ENCODE assay signal across 8 cellular contexts in genomic region chr9:78031271-78031825, GRCh38. TPM values are rescaled to one million over a fixed set of nuclear protein-coding genes. Genes with fewer than 3 reads are reported as not detected.
DNase-seq lines count a peak whose midpoint lies in the region; ATAC-seq and TF ChIP-seq lines count a peak whose summit lies in the region.

GNAQ (minus strand) TSS chr9:78031811; CDS start chr9:78031235, 576 bp downstream.

- H3K9me3 ChIP-seq in Loucy (ENCODE audit: insufficient read depth, low read depth, low read length) (no peaks in the 10 kb centered on the region), adrenal gland (replicated peaks in 1 of 3) (no peaks in the 10 kb centered on the region), right atrium auricular region (no peaks in the 10 kb centered on the region), prostate gland (no peaks in the 10 kb centered on the region)

- BruUV-seq in Calu3 (replicated peaks; lab: Mats Ljungman, UMichigan) = no TSS peak

- no peaks in the 10 kb centered on the region for H3K9me3 Mint-ChIP-seq in Calu3 (ENCODE audit: low read depth, unreplicated experiment)

- DNase-seq in Calu3 (peak; percentile 20), adrenal gland (peak in 4 of 7 donors; percentile 27 to 44 (median 29)), right atrium auricular region (ENCODE audit: low spot score) (no peak), prostate gland (ENCODE audit: low spot score) (no peak), SHP77 treated with DMSO at 0.1 percent for 48 hours (lab: John Stamatoyannopoulos, UW) (no peak)

- intact Hi-C loops in Calu3 (cut with micrococcal nuclease; ENCODE audit: unreplicated experiment) (no loop called here), adrenal gland (cut with DNase I) (loop anchor here (5.0 to 10.0 kb wide), 5 partner anchors 47 to 577 kb away; no protein-coding TSS in a partner anchor), prostate gland (cut with DNase I) (loop anchor here (5.0 kb wide), 7 partner anchors 54 to 854 kb away; partner anchors contain the start of gene VPS13A)

- no peak for ATAC-seq in HG03520 (IDR thresholded peaks at IDR 0.05; ENCODE audit: unreplicated experiment)
- ATAC-seq in GM21423 (IDR thresholded peaks at IDR 0.05; ENCODE audit: unreplicated experiment) = no peak

- H3K27me3 ChIP-seq in Loucy (ENCODE audit: insufficient read depth, low read length, poor library complexity, severe bottlenecking) (no peaks in the 10 kb centered on the region), adrenal gland (no peaks in the 10 kb centered on the region), right atrium auricular region (no peaks in the 10 kb centered on the region), prostate gland (replicated peaks; ENCODE audit: insufficient read depth) (no peaks in the 10 kb centered on the region)

- peak within 1 kb of the TSS; percentile 95 for H3K4me3 Mint-ChIP-seq in Calu3 (ENCODE audit: low read depth, unreplicated experiment)

- no peaks in the 10 kb centered on the region for H3K36me3 ChIP-seq in Loucy (ENCODE audit: insufficient read depth, low read length)
- H3K36me3 ChIP-seq in adrenal gland (replicated peaks in 1 of 2) = no peaks in the 10 kb centered on the region
- H3K36me3 ChIP-seq in right atrium auricular region = no peaks in the 10 kb centered on the region
- H3K36me3 ChIP-seq in prostate gland = no peaks in the 10 kb centered on the region

- H3K36me3 Mint-ChIP-seq in Calu3 (ENCODE audit: insufficient read depth, unreplicated experiment) = peaks cover 33% of the 10 kb centered on the region

- no peak within 1 kb of the TSS; the same call in 1 of the 2 replicates for H2AFZ ChIP-seq in Loucy (ENCODE audit: low read length)

- H3K27ac ChIP-seq in adrenal gland = peak within 1 kb of the TSS; percentile 67 to 99 (median 95)
- peak within 1 kb of the TSS; percentile 85 for H3K27ac ChIP-seq in right atrium auricular region
- peak within 1 kb of the TSS; percentile 89 to 93 for H3K27ac ChIP-seq in prostate gland

- peak within 1 kb of the TSS; percentile 84 for H3K27ac Mint-ChIP-seq in Calu3 (ENCODE audit: unreplicated experiment)

- peaks cover 39% of the 10 kb centered on the region for H3K4me1 Mint-ChIP-seq in Calu3 (ENCODE audit: low read depth, unreplicated experiment)

- H3K9me2 ChIP-seq in Loucy (replicated peaks; ENCODE audit: low read depth, low read length) = no peaks in the 10 kb centered on the region

- peaks cover 75% of the 10 kb centered on the region for H3K79me2 ChIP-seq in Loucy (ENCODE audit: insufficient read depth, low read length)

- peak within 1 kb of the TSS; percentile 93 for H3K4me3 ChIP-seq in Loucy (ENCODE audit: low read length, poor library complexity, severe bottlenecking)
- H3K4me3 ChIP-seq in adrenal gland = peak within 1 kb of the TSS; percentile 45 to 96 (median 70)
- peak within 1 kb of the TSS; percentile 54 to 73 for H3K4me3 ChIP-seq in right atrium auricular region
- H3K4me3 ChIP-seq in prostate gland = peak within 1 kb of the TSS; percentile 69 to 74

- WGBS in adrenal gland, 4 donors = 0 to 1% (median 1%) methylated on average over 6 to 94 of the region's 97 CpGs; no CpG with 5 or more reads in 1 of the 4 donors
- 2% methylated on average over 50 of the region's 97 CpGs for WGBS in prostate gland

- H3K9ac ChIP-seq in Loucy (ENCODE audit: low read depth, low read length, poor library complexity, severe bottlenecking) = peak within 1 kb of the TSS; percentile 95

- TF ChIP-seq POLR2A in adrenal gland (IDR thresholded peaks at IDR 0.05) = no peak
- no peak for TF ChIP-seq POLR2A in prostate gland (IDR thresholded peaks at IDR 0.05)

- H4K20me1 ChIP-seq in Loucy (ENCODE audit: insufficient read depth, low read length, poor library complexity, severe bottlenecking) = peaks cover 32% of the 10 kb centered on the region

- no peaks in the 10 kb centered on the region for H3F3A ChIP-seq in Loucy (ENCODE audit: low read depth)

- peaks cover 48% of the 10 kb centered on the region for H3K4me1 ChIP-seq in Loucy (ENCODE audit: insufficient read depth, low read length, poor library complexity, severe bottlenecking)
- H3K4me1 ChIP-seq in adrenal gland (replicated peaks in 1 of 2) = peaks cover 15 to 46% of the 10 kb centered on the region in 2 donors
- H3K4me1 ChIP-seq in right atrium auricular region = peaks cover 0 to 15% of the 10 kb centered on the region in 2 donors
- no peaks in the 10 kb centered on the region for H3K4me1 ChIP-seq in prostate gland (replicated peaks)

- H3K27me3 Mint-ChIP-seq in Calu3 (ENCODE audit: unreplicated experiment) = no peaks in the 10 kb centered on the region

- CTCF ChIA-PET in Calu3 (lab: Charles Lee) = interaction anchor here (0.6 to 2.1 kb wide), 2 partner anchors 54 to 252 kb away, joined by 7 to 8 read pairs; no protein-coding TSS in a partner anchor

- TF ChIP-seq CTCF in Calu3 (IDR thresholded peaks at IDR 0.05; ENCODE audit: unreplicated experiment) (no peak), Loucy (conservative IDR thresholded peaks at IDR 0.05; ENCODE audit: low read length) (no peak), adrenal gland (IDR thresholded peaks at IDR 0.05) (no peak), right atrium auricular region (IDR thresholded peaks at IDR 0.05) (no peak), prostate gland (IDR thresholded peaks at IDR 0.05) (no peak)

- H3K4me2 ChIP-seq in Loucy (ENCODE audit: low read depth, low read length, poor library complexity, severe bottlenecking) = peak within 1 kb of the TSS; percentile 99

RNA-seq across cellular contexts. Expression of gene GNAQ, which starts in this region (rescaled TPM):
- total RNA-seq in Calu3 (2022) (34.1 TPM in 2 replicates), adrenal gland (10 to 100 TPM; 36.3 to 71.7 (median 51.6) TPM), right atrium auricular region (10 to 100 TPM; 13.4 to 17.8 TPM), prostate gland (10 to 100 TPM; 35.0 to 43.7 TPM)
- 10 to 100 TPM; 15.8 to 44.2 (median 24.6) TPM for polyA plus RNA-seq in adrenal gland

Comparison
In these comparisons a context has a peak if more than half of its experiments do, and no peak if none do; other contexts are left out.
1. DNase-seq: peak in Calu3 (single experiment) and adrenal gland (4 of 7); none in right atrium auricular region (single experiment), prostate gland (single experiment) and SHP77 treated with DMSO at 0.1 percent for 48 hours (single experiment).
2. Peak in every context shown above with its lines, with median percentiles within 50 percentile points of each other: H3K4me3 ChIP-seq and H3K27ac ChIP-seq.